ENCODE assay signal across 14 cellular contexts in genomic region chr6:41455818-41456217, GRCh38.
"Had no signal": no experiment of that assay in that cellular context is flagged by ENCODE, and none has a peak within 500 bp of the region (broad histone marks: within the 10 kb centered on the region; RNA-seq: fewer than 3 reads in every experiment).

No MANE protein-coding gene starts in this region.

- FAIRE-seq: endometrium had no signal

- H3K4me1 Mint-ChIP-seq: activated CD4-positive, alpha-beta memory T cell treated with anti-CD3 and anti-CD28 coated beads, Interleukin-2, amount 10 ng/mL, durations not matched to agents 7 days and 5 days; activated naive CD4-positive, alpha-beta T cell treated with anti-CD3 and anti-CD28 coated beads, Interleukin-2, amount 50 U/mL, for 24 hours had no signal

- DNase-seq: activated CD4-positive, alpha-beta memory T cell treated with anti-CD3 and anti-CD28 coated beads, Interleukin-2, amount 10 ng/mL, durations not matched to agents 7 days and 5 days; activated CD4-positive, alpha-beta T cell treated with anti-CD3 and anti-CD28 coated beads for 4 hours; activated effector memory CD4-positive, alpha-beta T cell treated with Interleukin-2 at 50 U/mL for 16 hours; activated T-cell treated with anti-CD3 and anti-CD28 coated beads, Interleukin-2, amount 50 U/mL, for 24 hours; hypothalamus; kidney glomerular epithelial cell; nephron progenitor cell; ovary; stimulated activated CD4-positive, alpha-beta T cell treated with anti-CD3 and anti-CD28 coated beads, Interleukin-1b, Interleukin-23, amount 100 ng/mL, for 48 hours had no signal

- H3K36me3 ChIP-seq: ovary, thoracic aorta had no signal

- H3K27me3 ChIP-seq: ovary had no signal

- H3K4me3 ChIP-seq: ovary, thoracic aorta had no signal

- H3K27ac Mint-ChIP-seq: activated CD4-positive, alpha-beta memory T cell treated with anti-CD3 and anti-CD28 coated beads, Interleukin-2, amount 10 ng/mL, durations not matched to agents 7 days and 5 days; activated naive CD4-positive, alpha-beta T cell treated with anti-CD3 and anti-CD28 coated beads, Interleukin-2, amount 50 U/mL, for 24 hours; activated T-cell treated with anti-CD3 and anti-CD28 coated beads, Interleukin-2, amount 50 U/mL, for 24 hours; nephron progenitor cell; WTC11 had no signal

- ATAC-seq: esophagus mucosa had no signal

- H3K36me3 Mint-ChIP-seq: activated naive CD4-positive, alpha-beta T cell treated with anti-CD3 and anti-CD28 coated beads, Interleukin-2, amount 50 U/mL, for 24 hours; WTC11 had no signal

- H3K9me3 Mint-ChIP-seq: activated CD4-positive, alpha-beta memory T cell treated with anti-CD3 and anti-CD28 coated beads, Interleukin-2, amount 10 ng/mL, durations not matched to agents 7 days and 5 days; activated naive CD4-positive, alpha-beta T cell treated with anti-CD3 and anti-CD28 coated beads, Interleukin-2, amount 50 U/mL, for 24 hours; activated T-cell treated with anti-CD3 and anti-CD28 coated beads, Interleukin-2, amount 50 U/mL, for 24 hours; nephron progenitor cell; WTC11 had no signal

- H3K27me3 Mint-ChIP-seq: activated naive CD4-positive, alpha-beta T cell treated with anti-CD3 and anti-CD28 coated beads, Interleukin-2, amount 50 U/mL, for 24 hours had no signal

- H3K4me3 Mint-ChIP-seq: activated CD4-positive, alpha-beta memory T cell treated with anti-CD3 and anti-CD28 coated beads, Interleukin-2, amount 10 ng/mL, durations not matched to agents 7 days and 5 days; activated naive CD4-positive, alpha-beta T cell treated with anti-CD3 and anti-CD28 coated beads, Interleukin-2, amount 50 U/mL, for 24 hours; activated T-cell treated with anti-CD3 and anti-CD28 coated beads, Interleukin-2, amount 50 U/mL, for 24 hours; WTC11 had no signal

- H3K27ac ChIP-seq: ovary, thoracic aorta had no signal

- H3K9me3 ChIP-seq: ovary, thoracic aorta had no signal
